In the genomic region with DNA sequence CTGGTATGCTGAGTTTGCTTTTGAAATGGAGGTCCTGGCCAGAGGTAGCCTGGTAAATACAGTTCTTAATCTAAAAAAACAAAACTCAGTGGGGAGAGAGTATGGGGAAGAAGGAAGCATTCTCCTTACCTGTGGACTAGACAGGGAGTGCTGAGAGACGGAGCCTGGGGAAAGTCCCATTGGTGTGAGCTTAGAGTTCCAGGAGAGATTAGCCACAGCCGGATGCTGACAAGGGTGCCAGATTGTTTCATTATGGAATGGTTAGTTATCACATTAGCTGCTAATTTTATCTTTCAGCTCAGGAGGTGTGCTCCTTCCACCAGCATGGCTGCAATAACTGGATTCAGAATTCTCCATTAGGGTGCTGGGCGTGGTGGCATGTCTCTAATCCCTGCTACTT, we compare ENCODE assay signal across 13 cellular contexts.
"Had no signal": no experiment of that assay in that cellular context is flagged by ENCODE, and none has a peak within 500 bp of the region (broad histone marks: within the 10 kb centered on the region; RNA-seq: fewer than 3 reads in every experiment).

No MANE protein-coding gene starts in this region.

- H3K4me1 ChIP-seq: sigmoid colon had no signal

- H3K27me3 ChIP-seq: foreskin keratinocyte, sigmoid colon had no signal

- H3K27me3 Mint-ChIP-seq: activated CD4-positive, alpha-beta T cell treated with anti-CD3 and anti-CD28 coated beads for 36 hours; activated CD8-positive, alpha-beta T cell treated with anti-CD3 and anti-CD28 coated beads for 36 hours; T-cell had no signal

- H3K9me3 ChIP-seq: sigmoid colon had no signal

- H3K27ac Mint-ChIP-seq: activated CD4-positive, alpha-beta T cell treated with anti-CD3 and anti-CD28 coated beads for 36 hours; activated CD8-positive, alpha-beta T cell treated with anti-CD3 and anti-CD28 coated beads for 36 hours; activated naive CD4-positive, alpha-beta T cell treated with anti-CD3 and anti-CD28 coated beads for 36 hours; activated T-helper 1 cell treated with anti-CD3 and anti-CD28 coated beads, Interleukin-12 subunit alpha, Interleukin-12 subunit beta, Interleukin-2, Interleukin-4 antibody, amounts not matched to agents 30 ng/mL and 10 ng/mL and 1 ng/mL, durations not matched to agents 14 hours and 24 hours and 36 hours had no signal

- H3K9me3 Mint-ChIP-seq: activated CD8-positive, alpha-beta T cell treated with anti-CD3 and anti-CD28 coated beads for 36 hours; activated naive CD4-positive, alpha-beta T cell treated with anti-CD3 and anti-CD28 coated beads for 36 hours; activated T-helper 1 cell treated with anti-CD3 and anti-CD28 coated beads, Interleukin-12 subunit alpha, Interleukin-12 subunit beta, Interleukin-2, Interleukin-4 antibody, amounts not matched to agents 30 ng/mL and 10 ng/mL and 1 ng/mL, durations not matched to agents 14 hours and 24 hours and 36 hours; T-cell had no signal

- H3K4me3 ChIP-seq: sigmoid colon had no signal

- H3K4me3 Mint-ChIP-seq: activated CD4-positive, alpha-beta T cell treated with anti-CD3 and anti-CD28 coated beads for 36 hours; activated CD8-positive, alpha-beta T cell treated with anti-CD3 and anti-CD28 coated beads for 36 hours; activated naive CD4-positive, alpha-beta T cell treated with anti-CD3 and anti-CD28 coated beads for 36 hours; activated T-helper 1 cell treated with anti-CD3 and anti-CD28 coated beads, Interleukin-12 subunit alpha, Interleukin-12 subunit beta, Interleukin-2, Interleukin-4 antibody, amounts not matched to agents 30 ng/mL and 10 ng/mL and 1 ng/mL, durations not matched to agents 14 hours and 24 hours and 36 hours; T-cell had no signal

- ATAC-seq: activated CD4-positive, alpha-beta T cell treated with anti-CD3 and anti-CD28 coated beads for 36 hours; activated CD8-positive, alpha-beta T cell treated with anti-CD3 and anti-CD28 coated beads for 36 hours; stimulated activated naive CD8-positive, alpha-beta T cell treated with anti-CD3 and anti-CD28 coated beads, Interleukin-15, Interleukin-2, amounts not matched to agents 100 U/mL and 50 U/mL, for 24 hours; T-cell had no signal

- DNase-seq: activated CD4-positive, alpha-beta T cell treated with anti-CD3 and anti-CD28 coated beads for 36 hours; activated CD8-positive, alpha-beta T cell treated with anti-CD3 and anti-CD28 coated beads for 36 hours; activated naive CD4-positive, alpha-beta T cell treated with anti-CD3 and anti-CD28 coated beads for 36 hours; central memory CD4-positive, alpha-beta T cell; foreskin keratinocyte; head of caudate nucleus; sigmoid colon; stimulated activated CD4-positive, alpha-beta T cell treated with anti-CD3 and anti-CD28 coated beads, Interleukin-12 subunit alpha, Interleukin-12 subunit beta, amount 100 ng/mL, for 4 hours; stimulated activated CD4-positive, alpha-beta T cell treated with anti-CD3 and anti-CD28 coated beads, Interleukin-2, amount 100 ng/mL, for 48 hours; stimulated activated naive CD8-positive, alpha-beta T cell treated with anti-CD3 and anti-CD28 coated beads, Interleukin-15, Interleukin-2, amounts not matched to agents 100 U/mL and 50 U/mL, for 24 hours; T-cell had no signal

- H3K27ac ChIP-seq: foreskin keratinocyte, sigmoid colon, VCaP had no signal
